ENCODE assay signal across 1 cellular context in genomic region chr9:97985058-97985861, GRCh38.
TF ChIP-seq lines count a peak whose summit lies in the region.

No MANE protein-coding gene starts in this region.

TF ChIP-seq in HepG2, 621 proteins besides CTCF, POLR2A, EP300 and RAD21 (continued from another document and continues in another):
- TF ChIP-seq HMGXB3 (CRISPR knock-in tag; IDR thresholded peaks at IDR 0.05; ENCODE audit: borderline replicate concordance), result no peak; the same call in 1 of the 2 replicates
- TF ChIP-seq ZNF160 (CRISPR knock-in tag; IDR thresholded peaks at IDR 0.05), result no peak
- TF ChIP-seq ZNF343 (CRISPR knock-in tag; IDR thresholded peaks at IDR 0.05), result no peak
- no peak for TF ChIP-seq FOXA3 (CRISPR knock-in tag; IDR thresholded peaks at IDR 0.05)
- TF ChIP-seq SMAD3 (CRISPR knock-in tag; IDR thresholded peaks at IDR 0.05), result no peak
- peak; percentile 21; the same call in 1 of the 2 replicates for TF ChIP-seq ZC3H13 (CRISPR knock-in tag; IDR thresholded peaks at IDR 0.05)
- no peak; the same call in 1 of the 2 replicates for TF ChIP-seq TAF1 (CRISPR knock-in tag; IDR thresholded peaks at IDR 0.05)
- TF ChIP-seq EZH2 (conservative IDR thresholded peaks at IDR 0.05; ENCODE audit: low read depth, low read length), result no peak
- no peak for TF ChIP-seq THAP9 (CRISPR knock-in tag; IDR thresholded peaks at IDR 0.05; ENCODE audit: borderline replicate concordance)
- TF ChIP-seq ZNF562 (CRISPR knock-in tag; IDR thresholded peaks at IDR 0.05; ENCODE audit: borderline replicate concordance), result no peak
- TF ChIP-seq JUN (CRISPR knock-in tag; IDR thresholded peaks at IDR 0.05), result no peak
- TF ChIP-seq KDM5B (CRISPR knock-in tag; IDR thresholded peaks at IDR 0.05; ENCODE audit: borderline replicate concordance), result 0 out of 2 replicates have a peak, but pooled peaks have one; percentile 46
- peak; percentile 71; the same call in 1 of the 2 replicates for TF ChIP-seq TFDP1 (CRISPR knock-in tag; IDR thresholded peaks at IDR 0.05; ENCODE audit: borderline replicate concordance)
- no peak for TF ChIP-seq CEBPB (IDR thresholded peaks at IDR 0.05; ENCODE audit: borderline replicate concordance, low read depth, low read length)
- peak; percentile 22; the same call in 1 of the 2 replicates for TF ChIP-seq ZBTB38 (CRISPR knock-in tag; IDR thresholded peaks at IDR 0.05)
- TF ChIP-seq RFXANK (CRISPR knock-in tag; IDR thresholded peaks at IDR 0.05), result no peak
- no peak for TF ChIP-seq GPN1 (CRISPR knock-in tag; IDR thresholded peaks at IDR 0.05; ENCODE audit: borderline replicate concordance)
- no peak; the same call in 1 of the 2 replicates for TF ChIP-seq ZNF703 (CRISPR knock-in tag; IDR thresholded peaks at IDR 0.05; ENCODE audit: borderline replicate concordance)
- TF ChIP-seq ZNF878 (CRISPR knock-in tag; IDR thresholded peaks at IDR 0.05), result no peak
- TF ChIP-seq POGK (CRISPR knock-in tag; conservative IDR thresholded peaks at IDR 0.05), result no peak
- TF ChIP-seq FOXJ3 (CRISPR knock-in tag; IDR thresholded peaks at IDR 0.05; ENCODE audit: borderline replicate concordance), result no peak
- no peak for TF ChIP-seq DPF2 (CRISPR knock-in tag; IDR thresholded peaks at IDR 0.05; ENCODE audit: borderline replicate concordance, low read depth)
- no peak for TF ChIP-seq THAP11 (CRISPR knock-in tag; IDR thresholded peaks at IDR 0.05)
- TF ChIP-seq SMARCE1 (IDR thresholded peaks at IDR 0.05; ENCODE audit: borderline replicate concordance), result no peak
- no peak for TF ChIP-seq ZNF773 (CRISPR knock-in tag; IDR thresholded peaks at IDR 0.05; ENCODE audit: borderline replicate concordance)
- 0 out of 2 replicates have a peak, but pooled peaks have one; percentile 8 for TF ChIP-seq CREB3 (CRISPR knock-in tag; IDR thresholded peaks at IDR 0.05)
- no peak for TF ChIP-seq ADNP (CRISPR knock-in tag; IDR thresholded peaks at IDR 0.05)
- no peak for TF ChIP-seq ZNF563 (CRISPR knock-in tag; IDR thresholded peaks at IDR 0.05)
- no peak for TF ChIP-seq MTA1 (CRISPR knock-in tag; IDR thresholded peaks at IDR 0.05; ENCODE audit: borderline replicate concordance)
- no peak for TF ChIP-seq TEAD3 (CRISPR knock-in tag; optimal IDR thresholded peaks at IDR 0.05; ENCODE audit: borderline replicate concordance)
- TF ChIP-seq ZNF292 (CRISPR knock-in tag; IDR thresholded peaks at IDR 0.05; ENCODE audit: borderline replicate concordance, low read depth), result no peak
- TF ChIP-seq ZNF121 (CRISPR knock-in tag; IDR thresholded peaks at IDR 0.05), result no peak
- TF ChIP-seq UBTF (CRISPR knock-in tag; IDR thresholded peaks at IDR 0.05), result 0 out of 2 replicates have a peak, but pooled peaks have one; percentile 2
- TF ChIP-seq ZNF704 (CRISPR knock-in tag; IDR thresholded peaks at IDR 0.05; ENCODE audit: borderline replicate concordance), result no peak; the same call in 1 of the 2 replicates
- TF ChIP-seq ZNF281 (CRISPR knock-in tag; IDR thresholded peaks at IDR 0.05; ENCODE audit: borderline replicate concordance), result no peak
- TF ChIP-seq ZBTB14 (CRISPR knock-in tag; IDR thresholded peaks at IDR 0.05), result no peak
- no peak for TF ChIP-seq LCORL (IDR thresholded peaks at IDR 0.05)
- TF ChIP-seq LCORL (CRISPR knock-in tag; IDR thresholded peaks at IDR 0.05), result no peak
- TF ChIP-seq NCOR1 (IDR thresholded peaks at IDR 0.05; ENCODE audit: borderline replicate concordance, low read length), result no peak
- TF ChIP-seq TBP (CRISPR knock-in tag; IDR thresholded peaks at IDR 0.05), result no peak
- no peak for TF ChIP-seq CENPBD1 (CRISPR knock-in tag; IDR thresholded peaks at IDR 0.05; ENCODE audit: borderline replicate concordance, low read depth)
- 0 out of 2 replicates have a peak, but pooled peaks have one; percentile 13 for TF ChIP-seq ZFAT (CRISPR knock-in tag; conservative IDR thresholded peaks at IDR 0.05)
- TF ChIP-seq ZKSCAN8 (CRISPR knock-in tag; IDR thresholded peaks at IDR 0.05; ENCODE audit: borderline replicate concordance), result no peak
- no peak for TF ChIP-seq ZNF567 (CRISPR knock-in tag; IDR thresholded peaks at IDR 0.05; ENCODE audit: borderline replicate concordance)
- TF ChIP-seq SOX13 (IDR thresholded peaks at IDR 0.05), result no peak
- TF ChIP-seq SOX13 (CRISPR knock-in tag; conservative IDR thresholded peaks at IDR 0.05 in 1 of 2, IDR thresholded peaks at IDR 0.05 in 1 of 2), result no peak
